Comparison of ENCODE assay signal across 11 cellular contexts in genomic region chr3:33892655-33893054, GRCh38.
"Had no signal": no experiment of that assay in that cellular context is flagged by ENCODE, and none has a peak within 500 bp of the region (broad histone marks: within the 10 kb centered on the region; RNA-seq: fewer than 3 reads in every experiment).

No MANE protein-coding gene starts in this region.

- H3K9ac ChIP-seq: GM23248 had no signal

- DNase-seq: GM23248, GOT3, H7, H9, HCEC 1CT, HFFc6 had no signal

- H3K9me3 ChIP-seq: HAP-1 had no signal

- H3K27ac ChIP-seq: GM23248 had no signal

- H3K4me2 ChIP-seq: GM23338 had no signal

- H3K4me3 ChIP-seq: GM23248, GM23338, HAP-1 had no signal

- H3K36me3 ChIP-seq: HAP-1 had no signal

- ATAC-seq: GM23338, HCT116 had no signal

- FAIRE-seq: H1, H54 had no signal

- H2AFZ ChIP-seq: GM23248, GM23338 had no signal
